In the genomic region with DNA sequence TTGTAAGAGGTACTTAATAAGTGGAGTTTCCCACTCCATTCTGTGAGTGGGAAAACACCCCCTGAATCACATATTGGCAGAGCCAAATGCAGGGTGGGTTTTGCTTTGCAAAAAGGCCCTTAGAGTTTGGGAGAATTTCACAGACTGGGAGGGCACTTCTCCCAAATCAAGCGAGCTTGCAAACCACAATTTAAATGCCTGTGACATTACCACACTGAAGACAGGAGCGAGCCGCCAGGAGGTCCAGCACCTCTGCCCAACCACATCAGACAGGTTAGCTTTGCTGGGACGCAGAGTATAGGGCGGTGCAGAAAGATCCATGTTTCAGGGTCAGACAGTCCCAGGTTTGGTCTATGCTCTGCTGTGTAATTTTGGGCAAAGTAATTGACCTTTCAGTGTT, we compare ENCODE assay signal across 15 cellular contexts. TPM values are rescaled to one million over a fixed set of nuclear protein-coding genes. Genes with fewer than 3 reads are reported as not detected.
DNase-seq lines count a peak whose midpoint lies in the region; ATAC-seq and TF ChIP-seq lines count a peak whose summit lies in the region.
"Had no signal": no experiment of that assay in that cellular context is flagged by ENCODE, and none has a peak within 500 bp of the region (broad histone marks: within the 10 kb centered on the region; RNA-seq: fewer than 3 reads in every experiment).

No MANE protein-coding gene starts in this region.

- H3K4me1 ChIP-seq in NT2/D1 (ENCODE audit: insufficient read depth, insufficient read length): peaks cover 30% of the 10 kb centered on the region
- H3K4me1 ChIP-seq in hepatocyte (ENCODE audit: insufficient read depth): peaks cover 38% of the 10 kb centered on the region
- peaks cover 4% of the 10 kb centered on the region for H3K4me1 ChIP-seq in parathyroid adenoma

- peaks cover 55% of the 10 kb centered on the region for H3K79me2 ChIP-seq in hepatocyte
- peaks cover 3% of the 10 kb centered on the region for H3K79me2 ChIP-seq in parathyroid adenoma

- intact Hi-C loops in activated CD4-positive, alpha-beta T cell treated with anti-CD3 and anti-CD28 coated beads, Interleukin-2, amount 10 ng/mL, durations not matched to agents 24 days and 14 days (cut with micrococcal nuclease): no loop called here
- intact Hi-C loops in activated CD4-positive, alpha-beta T cell treated with anti-CD3 and anti-CD28 coated beads for 36 hours (cut with DNase I, micrococcal nuclease): no loop called here

- no peaks in the 10 kb centered on the region for H3K27me3 Mint-ChIP-seq in activated CD4-positive, alpha-beta T cell treated with anti-CD3 and anti-CD28 coated beads, Interleukin-2, amount 10 ng/mL, durations not matched to agents 24 days and 14 days
- H3K27me3 Mint-ChIP-seq in activated CD4-positive, alpha-beta T cell treated with anti-CD3 and anti-CD28 coated beads for 36 hours: no peaks in the 10 kb centered on the region
- H3K27me3 Mint-ChIP-seq: activated CD4-positive, alpha-beta memory T cell treated with anti-CD3 and anti-CD28 coated beads, Interleukin-2, amount 10 ng/mL, durations not matched to agents 7 days and 5 days had no signal

- WGBS in hepatocyte (ENCODE audit: low lambda C conversion rate, missing lambda C conversion rate): 77% methylated on average over 5 of the region's 5 CpGs

- no peak for ATAC-seq in activated CD4-positive, alpha-beta T cell treated with anti-CD3 and anti-CD28 coated beads for 36 hours
- ATAC-seq in HG03521 (IDR thresholded peaks at IDR 0.05; ENCODE audit: unreplicated experiment): no peak
- ATAC-seq: gastrocnemius medialis had no signal

- H3K4me3 Mint-ChIP-seq in activated CD4-positive, alpha-beta T cell treated with anti-CD3 and anti-CD28 coated beads, Interleukin-2, amount 10 ng/mL, durations not matched to agents 24 days and 14 days: peak overlapping the region; percentile 57
- H3K4me3 Mint-ChIP-seq in activated CD4-positive, alpha-beta T cell treated with anti-CD3 and anti-CD28 coated beads for 36 hours: no peak overlapping the region

- CTCF ChIA-PET in activated CD4-positive, alpha-beta T cell treated with anti-CD3 and anti-CD28 coated beads for 36 hours (lab: Charles Lee): interaction anchor here (0.6 to 4.5 kb wide), 6 partner anchors 12 to 257 kb away, joined by 3 to 38 read pairs (median 4); a partner anchor contains a TSS

- H3K4me3 ChIP-seq in NT2/D1 (ENCODE audit: insufficient read length, low read depth) (no peak overlapping the region), hepatocyte (no peak overlapping the region), parathyroid adenoma (ENCODE audit: low read depth, low read length) (no peak overlapping the region)
- H3K4me3 ChIP-seq: gastrocnemius medialis had no signal

- no peak overlapping the region for H3K27ac Mint-ChIP-seq in activated CD4-positive, alpha-beta T cell treated with anti-CD3 and anti-CD28 coated beads, Interleukin-2, amount 10 ng/mL, durations not matched to agents 24 days and 14 days
- H3K27ac Mint-ChIP-seq in activated CD4-positive, alpha-beta T cell treated with anti-CD3 and anti-CD28 coated beads for 36 hours: no peak overlapping the region
- H3K27ac Mint-ChIP-seq: activated CD4-positive, alpha-beta memory T cell treated with anti-CD3 and anti-CD28 coated beads, Interleukin-2, amount 10 ng/mL, durations not matched to agents 7 days and 5 days had no signal

- H3K9me3 Mint-ChIP-seq in activated CD4-positive, alpha-beta T cell treated with anti-CD3 and anti-CD28 coated beads, Interleukin-2, amount 10 ng/mL, durations not matched to agents 24 days and 14 days: no peaks in the 10 kb centered on the region
- H3K9me3 Mint-ChIP-seq in activated CD4-positive, alpha-beta T cell treated with anti-CD3 and anti-CD28 coated beads for 36 hours (ENCODE audit: low read depth): no peaks in the 10 kb centered on the region
- H3K9me3 Mint-ChIP-seq: activated CD4-positive, alpha-beta memory T cell treated with anti-CD3 and anti-CD28 coated beads, Interleukin-2, amount 10 ng/mL, durations not matched to agents 7 days and 5 days; T-helper 2 cell treated with Interferon-gamma antibody and Interleukin-4, amounts not matched to agents 5 μg/mL and 100 μg/mL, for 36 hours had no signal

- H2AFZ ChIP-seq in hepatocyte (no peak overlapping the region), parathyroid adenoma (no peak overlapping the region)

- H3K36me3 Mint-ChIP-seq in activated CD4-positive, alpha-beta T cell treated with anti-CD3 and anti-CD28 coated beads, Interleukin-2, amount 10 ng/mL, durations not matched to agents 24 days and 14 days (ENCODE audit: low read depth): no peaks in the 10 kb centered on the region
- no peaks in the 10 kb centered on the region for H3K36me3 Mint-ChIP-seq in activated CD4-positive, alpha-beta T cell treated with anti-CD3 and anti-CD28 coated beads for 36 hours (ENCODE audit: low read depth)

- no peaks in the 10 kb centered on the region for H4K20me1 ChIP-seq in hepatocyte (ENCODE audit: insufficient read depth, poor library complexity, severe bottlenecking)

- POLR2A ChIA-PET in activated CD4-positive, alpha-beta T cell treated with anti-CD3 and anti-CD28 coated beads for 36 hours (lab: Charles Lee): interaction anchor here (0.6 to 1.3 kb wide), 2 partner anchors 13 to 14 kb away, joined by 3 to 7 read pairs; no protein-coding TSS in a partner anchor

- TF ChIP-seq CTCF in hepatocyte (IDR thresholded peaks at IDR 0.05; ENCODE audit: poor library complexity) (no peak), parathyroid adenoma (IDR thresholded peaks at IDR 0.05) (no peak)

- peak overlapping the region; percentile 49 for H3K27ac ChIP-seq in hepatocyte
- H3K27ac ChIP-seq in parathyroid adenoma: no peak overlapping the region
- H3K27ac ChIP-seq: gastrocnemius medialis had no signal

- H3K4me2 ChIP-seq in hepatocyte (peak overlapping the region; percentile 93), parathyroid adenoma (ENCODE audit: low read length) (peak overlapping the region; percentile 76)

- H3K36me3 ChIP-seq in NT2/D1 (ENCODE audit: insufficient read depth, insufficient read length, low read length) (peaks cover 15% of the 10 kb centered on the region), hepatocyte (replicated peaks; ENCODE audit: insufficient read depth, low read depth) (no peaks in the 10 kb centered on the region), parathyroid adenoma (ENCODE audit: control insufficient read depth, insufficient read depth, low read length) (no peaks in the 10 kb centered on the region)
- H3K36me3 ChIP-seq: gastrocnemius medialis had no signal

- no peaks in the 10 kb centered on the region for H3K9me2 ChIP-seq in hepatocyte (replicated peaks; ENCODE audit: insufficient read depth)

- H3K27me3 ChIP-seq in NT2/D1 (ENCODE audit: insufficient read depth, insufficient read length) (no peaks in the 10 kb centered on the region), hepatocyte (no peaks in the 10 kb centered on the region), parathyroid adenoma (ENCODE audit: control insufficient read depth, insufficient read depth, low read length) (no peaks in the 10 kb centered on the region)
- H3K27me3 ChIP-seq: gastrocnemius medialis had no signal

- DNase-seq in activated CD4-positive, alpha-beta T cell treated with anti-CD3 and anti-CD28 coated beads, Interleukin-2, amount 10 ng/mL, durations not matched to agents 24 days and 14 days: no peak
- DNase-seq in activated CD4-positive, alpha-beta T cell treated with anti-CD3 and anti-CD28 coated beads for 36 hours: no peak
- DNase-seq in NT2/D1 (ENCODE audit: low read depth, low spot score) (no peak), hepatocyte (ENCODE audit: low spot score) (no peak), NCI-H446 treated with DMSO at 0.1 percent for 48 hours (lab: John Stamatoyannopoulos, UW) (no peak)
- DNase-seq in stimulated activated CD4-positive, alpha-beta T cell treated with anti-CD3 and anti-CD28 coated beads, Interleukin-4, amount 100 ng/mL, for 4 hours: no peak
- DNase-seq: 8988T; activated CD4-positive, alpha-beta memory T cell treated with anti-CD3 and anti-CD28 coated beads, Interleukin-2, amount 10 ng/mL, durations not matched to agents 7 days and 5 days; activated naive CD4-positive, alpha-beta T cell treated with anti-CD3 and anti-CD28 coated beads, Interleukin-2, amount 50 U/mL, for 16 hours; gastrocnemius medialis; NCI-H1105 treated with DMSO at 0.1 percent for 48 hours; occipital lobe had no signal

- peaks cover 23% of the 10 kb centered on the region for H3K4me1 Mint-ChIP-seq in activated CD4-positive, alpha-beta T cell treated with anti-CD3 and anti-CD28 coated beads, Interleukin-2, amount 10 ng/mL, durations not matched to agents 24 days and 14 days
- peaks cover 19% of the 10 kb centered on the region for H3K4me1 Mint-ChIP-seq in activated CD4-positive, alpha-beta T cell treated with anti-CD3 and anti-CD28 coated beads for 36 hours

- no peaks in the 10 kb centered on the region for H3K9me3 ChIP-seq in NT2/D1 (ENCODE audit: insufficient read depth, low read length)
- no peaks in the 10 kb centered on the region for H3K9me3 ChIP-seq in hepatocyte (ENCODE audit: low read depth)
- H3K9me3 ChIP-seq in parathyroid adenoma (ENCODE audit: control insufficient read depth, low read length): no peaks in the 10 kb centered on the region
- H3K9me3 ChIP-seq: gastrocnemius medialis had no signal

- H3K9ac ChIP-seq in NT2/D1 (ENCODE audit: insufficient read length, low read depth) (peak overlapping the region; percentile 36), parathyroid adenoma (no peak overlapping the region)

RNA-seq across cellular contexts. Expression of a gene that starts 2.3 kb away (rescaled TPM):
- total RNA-seq in activated CD4-positive, alpha-beta T cell treated with anti-CD3 and anti-CD28 coated beads, Interleukin-2, amount 10 ng/mL, durations not matched to agents 24 days and 14 days: 23.5 and 24.9 TPM in 2 replicates
- 10 to 100 TPM; 20.2 to 30.1 TPM for total RNA-seq in activated CD4-positive, alpha-beta T cell treated with anti-CD3 and anti-CD28 coated beads for 36 hours
- total RNA-seq in hepatocyte: 27.1 and 27.8 TPM in 2 replicates
- polyA plus RNA-seq in hepatocyte: 31.5 and 43.8 TPM in 2 replicates

RNA-seq across cellular contexts. Expression of a gene that starts 11.7 kb away (rescaled TPM):
- total RNA-seq in activated CD4-positive, alpha-beta T cell treated with anti-CD3 and anti-CD28 coated beads, Interleukin-2, amount 10 ng/mL, durations not matched to agents 24 days and 14 days: 81.4 and 84.4 TPM in 2 replicates
- 10 to 100 TPM; 53.3 to 57.4 TPM for total RNA-seq in activated CD4-positive, alpha-beta T cell treated with anti-CD3 and anti-CD28 coated beads for 36 hours
- 32.5 and 35.3 TPM in 2 replicates for total RNA-seq in hepatocyte
- 35.1 and 36.8 TPM in 2 replicates for polyA plus RNA-seq in hepatocyte

RNA-seq across cellular contexts. Expression of a gene that starts 11.8 kb away (rescaled TPM):
- total RNA-seq in activated CD4-positive, alpha-beta T cell treated with anti-CD3 and anti-CD28 coated beads, Interleukin-2, amount 10 ng/mL, durations not matched to agents 24 days and 14 days: 0.51 and 0.52 TPM in 2 replicates
- total RNA-seq in activated CD4-positive, alpha-beta T cell treated with anti-CD3 and anti-CD28 coated beads for 36 hours: 1 to 10 TPM in 1 of 2 experiments, under 1 TPM in 1; 0.91 to 1.1 TPM
- 0.36 and 0.53 TPM in 2 replicates for total RNA-seq in hepatocyte
- 0.07 and 0.69 TPM in 2 replicates for polyA plus RNA-seq in hepatocyte
- total RNA-seq: gastrocnemius medialis had no signal

RNA-seq across cellular contexts. Expression of a gene that starts 22.0 kb away (rescaled TPM):
- total RNA-seq in activated CD4-positive, alpha-beta T cell treated with anti-CD3 and anti-CD28 coated beads, Interleukin-2, amount 10 ng/mL, durations not matched to agents 24 days and 14 days: 16.5 and 17.8 TPM in 2 replicates
- total RNA-seq in activated CD4-positive, alpha-beta T cell treated with anti-CD3 and anti-CD28 coated beads for 36 hours: 10 to 100 TPM; 12.7 to 16.5 TPM
- 96.8 and 98.7 TPM in 2 replicates for total RNA-seq in hepatocyte
- 94.9 and 110 TPM in 2 replicates for polyA plus RNA-seq in hepatocyte

RNA-seq across cellular contexts. Expression of a gene that starts 49.5 kb away (rescaled TPM):
- total RNA-seq in activated CD4-positive, alpha-beta T cell treated with anti-CD3 and anti-CD28 coated beads, Interleukin-2, amount 10 ng/mL, durations not matched to agents 24 days and 14 days: 10.5 and 10.6 TPM in 2 replicates
- total RNA-seq in activated CD4-positive, alpha-beta T cell treated with anti-CD3 and anti-CD28 coated beads for 36 hours: 1 to 10 TPM; 5.7 to 6.6 TPM
- 4.8 and 6.1 TPM in 2 replicates for total RNA-seq in hepatocyte
- 12.0 TPM in 2 replicates for polyA plus RNA-seq in hepatocyte
- total RNA-seq: occipital lobe had no signal
